In the genomic region with DNA sequence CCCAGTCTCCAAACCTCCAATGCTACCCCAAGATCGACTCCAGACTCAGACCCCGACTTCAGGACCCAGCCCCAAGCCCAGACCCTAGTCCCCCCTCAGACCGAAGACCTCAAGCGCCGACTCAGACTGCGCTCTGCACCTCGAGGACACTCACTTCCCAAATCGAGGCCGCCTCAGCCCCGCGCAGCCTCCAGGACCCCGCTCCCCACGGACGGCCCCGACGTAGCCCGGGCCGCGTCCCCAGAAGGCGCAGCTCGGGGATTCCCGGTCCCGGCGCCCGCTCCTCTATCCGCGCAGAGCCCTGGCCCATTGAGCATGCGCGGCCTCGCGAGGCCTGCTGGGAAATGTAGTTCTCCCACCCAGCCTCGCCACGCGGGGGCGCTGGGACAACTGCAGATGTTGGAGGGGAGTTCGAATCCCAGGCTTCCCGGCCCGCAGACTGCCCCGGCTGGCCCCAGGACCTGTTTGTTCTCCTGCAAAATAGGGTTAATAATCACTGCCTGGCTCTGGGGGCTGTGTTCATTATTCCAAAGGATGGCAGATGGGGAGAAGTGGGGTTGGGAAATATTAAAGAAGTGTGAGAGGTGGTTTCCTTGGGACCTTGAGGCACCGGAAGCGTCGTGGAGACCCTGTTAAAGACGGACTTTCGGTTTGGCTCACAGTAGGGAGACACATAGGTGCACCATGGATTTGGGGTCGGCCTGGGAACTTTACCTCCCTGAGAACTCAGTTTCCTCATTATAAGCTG, we compare ENCODE assay signal across 8 cellular contexts. TPM values are rescaled to one million over a fixed set of nuclear protein-coding genes. Genes with fewer than 3 reads are reported as not detected.
DNase-seq lines count a peak whose midpoint lies in the region; ATAC-seq and TF ChIP-seq lines count a peak whose summit lies in the region.

A gene with protein sequence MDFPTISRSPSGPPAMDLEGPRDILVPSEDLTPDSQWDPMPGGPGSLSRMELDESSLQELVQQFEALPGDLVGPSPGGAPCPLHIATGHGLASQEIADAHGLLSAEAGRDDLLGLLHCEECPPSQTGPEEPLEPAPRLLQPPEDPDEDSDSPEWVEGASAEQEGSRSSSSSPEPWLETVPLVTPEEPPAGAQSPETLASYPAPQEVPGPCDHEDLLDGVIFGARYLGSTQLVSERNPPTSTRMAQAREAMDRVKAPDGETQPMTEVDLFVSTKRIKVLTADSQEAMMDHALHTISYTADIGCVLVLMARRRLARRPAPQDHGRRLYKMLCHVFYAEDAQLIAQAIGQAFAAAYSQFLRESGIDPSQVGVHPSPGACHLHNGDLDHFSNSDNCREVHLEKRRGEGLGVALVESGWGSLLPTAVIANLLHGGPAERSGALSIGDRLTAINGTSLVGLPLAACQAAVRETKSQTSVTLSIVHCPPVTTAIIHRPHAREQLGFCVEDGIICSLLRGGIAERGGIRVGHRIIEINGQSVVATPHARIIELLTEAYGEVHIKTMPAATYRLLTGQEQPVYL (minus strand): TSS at position 311 of the 748 bp plus-strand sequence. CDS start 1,428 bp downstream, outside the sequence.

- intact Hi-C loops in HCT116 (cut with micrococcal nuclease): loop anchor here (1.0 to 5.0 kb wide), 2 partner anchors 33 to 61 kb away; no protein-coding TSS in a partner anchor
- intact Hi-C loops in testis (cut with DNase I; ENCODE audit: low total_unique reads): no loop called here

- H4K20me1 ChIP-seq in HCT116 (ENCODE audit: insufficient read depth) (no peaks in the 10 kb centered on the region), osteoblast (ENCODE audit: insufficient read depth, low read length) (no peaks in the 10 kb centered on the region)

- H3K9ac ChIP-seq in HCT116 (ENCODE audit: low read length): peak within 1 kb of the TSS; percentile 85

- H3K9me3 ChIP-seq in HCT116 (ENCODE audit: control insufficient read depth in 1 of 2, insufficient read depth in 1 of 2, low read depth in 1 of 2, low read length in 2 of 2) (no peaks in the 10 kb centered on the region), osteoblast (ENCODE audit: low read depth, low read length) (no peaks in the 10 kb centered on the region), testis (no peaks in the 10 kb centered on the region)

- DNase-seq in EH (ENCODE audit: low read depth) (peak; percentile 88), HCT116 (ENCODE audit: low read depth, low spot score) (peak; percentile 95), NCI-H1048 (lab: John Stamatoyannopoulos, UW) (peak; percentile 62), glomerular visceral epithelial cell (ENCODE audit: extremely low spot score) (peak; percentile 90), osteoblast (ENCODE audit: insufficient read length, low spot score, missing footprints) (peak; percentile 99), testis (peak; percentile 94)

- 5 to 6% methylated on average over 15 to 45 of the region's 45 CpGs for WGBS in testis, 2 donors

- H3K27ac ChIP-seq in HCT116 (ENCODE audit: low read depth, low read length): peak within 1 kb of the TSS; percentile 93
- peak within 1 kb of the TSS; percentile 99 for H3K27ac ChIP-seq in osteoblast (ENCODE audit: low read depth, low read length)
- peak within 1 kb of the TSS; percentile 98 for H3K27ac ChIP-seq in testis

- H3K4me1 ChIP-seq in HCT116 (ENCODE audit: control insufficient read depth in 1 of 2, insufficient read depth in 2 of 2, low read length in 2 of 2): peaks cover 6 to 14% of the 10 kb centered on the region in 2 experiments; a peak in 2 of 4 replicates
- peaks cover 14% of the 10 kb centered on the region for H3K4me1 ChIP-seq in osteoblast (ENCODE audit: insufficient read depth, low read length)
- peaks cover 9% of the 10 kb centered on the region for H3K4me1 ChIP-seq in testis

- ATAC-seq in HCT116 (peak; percentile 61), SK-N-SH treated with all-trans-retinoic acid at 6 μM for 48 hours (peak; percentile 67)

- TF ChIP-seq RAD21 in HCT116 (IDR thresholded peaks at IDR 0.05; ENCODE audit: low read depth): no peak

- H3K4me3 ChIP-seq in HCT116 (replicated peaks in 1 of 2; ENCODE audit: low read depth in 1 of 2, low read length in 2 of 2) (peak within 1 kb of the TSS; percentile 77 to 99), osteoblast (ENCODE audit: insufficient read depth, low read length) (peak within 1 kb of the TSS; percentile 96), testis (peak within 1 kb of the TSS; percentile 84 to 86)

- H3K4me2 ChIP-seq in HCT116 (ENCODE audit: low read length): peak within 1 kb of the TSS; percentile 86
- H3K4me2 ChIP-seq in osteoblast (ENCODE audit: insufficient read depth, low read length): peak within 1 kb of the TSS; percentile 95

- peak within 1 kb of the TSS; percentile 99 for H3K4me3 Mint-ChIP-seq in activated naive CD4-positive, alpha-beta T cell treated with anti-CD3 and anti-CD28 coated beads, Interleukin-2, amount 50 U/mL, for 24 hours

- H3K27ac Mint-ChIP-seq in activated naive CD4-positive, alpha-beta T cell treated with anti-CD3 and anti-CD28 coated beads, Interleukin-2, amount 50 U/mL, for 24 hours: peak within 1 kb of the TSS; percentile 100

- POLR2A ChIA-PET in HCT116 (lab: Charles Lee): interaction anchor here (0.7 to 2.2 kb wide), 12 partner anchors 9 to 485 kb away, joined by 3 to 10 read pairs (median 5); a partner anchor contains a TSS

- peaks cover 38% of the 10 kb centered on the region for H3K4me1 Mint-ChIP-seq in activated naive CD4-positive, alpha-beta T cell treated with anti-CD3 and anti-CD28 coated beads, Interleukin-2, amount 50 U/mL, for 24 hours

- H3K79me2 ChIP-seq in HCT116 (ENCODE audit: insufficient read depth, low read length) (peaks cover 32% of the 10 kb centered on the region), osteoblast (ENCODE audit: insufficient read depth, low read length) (peaks cover 29% of the 10 kb centered on the region)

- no peaks in the 10 kb centered on the region for H3K27me3 Mint-ChIP-seq in activated naive CD4-positive, alpha-beta T cell treated with anti-CD3 and anti-CD28 coated beads, Interleukin-2, amount 50 U/mL, for 24 hours

- CTCF ChIA-PET in HCT116 (lab: Charles Lee): interaction anchor here (1.2 to 2.4 kb wide), 10 partner anchors 15 to 447 kb away, joined by 3 to 20 read pairs (median 4); no protein-coding TSS in a partner anchor

- no peaks in the 10 kb centered on the region for H3K9me3 Mint-ChIP-seq in activated naive CD4-positive, alpha-beta T cell treated with anti-CD3 and anti-CD28 coated beads, Interleukin-2, amount 50 U/mL, for 24 hours

- RAD21 ChIA-PET in HCT116 (lab: Charles Lee; ENCODE audit: low non-redundant PET in 1 of 2, low total read pairs in 2 of 2, uncharacterized antibody in 2 of 2, unreplicated experiment in 2 of 2): interaction anchor here in 1 of 2 experiments (1.6 kb wide), 1 partner anchor 88 kb away, joined by 3 read pairs; no protein-coding TSS in a partner anchor

- H3K9me2 ChIP-seq in HCT116 (ENCODE audit: insufficient read depth): no peaks in the 10 kb centered on the region

- BruUV-seq in HCT116 (replicated peaks; lab: Mats Ljungman, UMichigan): no TSS peak

- H3K36me3 ChIP-seq in HCT116 (ENCODE audit: control insufficient read depth in 1 of 2, insufficient read depth in 2 of 2, low read length in 2 of 2) (peaks cover 2 to 14% of the 10 kb centered on the region in 2 experiments; a peak in 2 of 4 replicates), osteoblast (ENCODE audit: insufficient read depth, low read length) (peaks cover 18% of the 10 kb centered on the region), testis (ENCODE audit: low read depth, missing control alignments) (no peaks in the 10 kb centered on the region)

- H2AFZ ChIP-seq in HCT116 (ENCODE audit: low read depth, low read length, poor library complexity, severe bottlenecking) (peak within 1 kb of the TSS; percentile 62), osteoblast (ENCODE audit: low read length) (peak within 1 kb of the TSS; percentile 96)

- TF ChIP-seq POLR2A in HCT116 (IDR thresholded peaks at IDR 0.05; ENCODE audit: borderline replicate concordance, extremely low read depth, insufficient read depth, insufficient read length) (peak; percentile 54), testis (IDR thresholded peaks at IDR 0.05) (no peak)

- TF ChIP-seq CTCF in HCT116 (IDR thresholded peaks at IDR 0.05 in 2 of 3, conservative IDR thresholded peaks at IDR 0.05 in 1 of 3; ENCODE audit: borderline replicate concordance in 1 of 3, insufficient read depth in 1 of 3, low read depth in 2 of 3, low read length in 2 of 3): peak in 2 of 3 experiments; percentile 66 to 67; a peak in 5 of 6 replicates
- peak; percentile 64 for TF ChIP-seq CTCF in osteoblast (IDR thresholded peaks at IDR 0.05; ENCODE audit: extremely low read depth, low read depth, low read length)
- TF ChIP-seq CTCF in testis (IDR thresholded peaks at IDR 0.05): peak; percentile 80 to 89 (median 85)

- no peaks in the 10 kb centered on the region for H3K27me3 ChIP-seq in HCT116 (ENCODE audit: insufficient read depth, low read length)
- no peaks in the 10 kb centered on the region for H3K27me3 ChIP-seq in osteoblast (ENCODE audit: insufficient read depth, low read length)
- H3K27me3 ChIP-seq in testis: no peaks in the 10 kb centered on the region

- peaks cover 6% of the 10 kb centered on the region for H3K36me3 Mint-ChIP-seq in activated naive CD4-positive, alpha-beta T cell treated with anti-CD3 and anti-CD28 coated beads, Interleukin-2, amount 50 U/mL, for 24 hours

TF ChIP-seq in HCT116, 20 proteins besides CTCF, POLR2A, EP300 and RAD21 (continues in another document):
- no peak for TF ChIP-seq JUND (IDR thresholded peaks at IDR 0.05)
- TF ChIP-seq, protein P1, sequence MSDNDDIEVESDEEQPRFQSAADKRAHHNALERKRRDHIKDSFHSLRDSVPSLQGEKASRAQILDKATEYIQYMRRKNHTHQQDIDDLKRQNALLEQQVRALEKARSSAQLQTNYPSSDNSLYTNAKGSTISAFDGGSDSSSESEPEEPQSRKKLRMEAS (IDR thresholded peaks at IDR 0.05): peak; percentile 64; the same call in 1 of the 2 replicates

RNA-seq across cellular contexts. Expression of the gene that starts here (rescaled TPM):
- total RNA-seq in HCT116 (2021; ENCODE audit: unreplicated experiment) (29.5 TPM), osteoblast (22.4 and 24.2 TPM in 2 replicates), testis (10 to 100 TPM; 34.4 to 48.3 TPM)
- 21.5 and 25.0 TPM in 2 replicates for polyA plus RNA-seq in HCT116 (2012)
- 12.0 TPM for polyA plus RNA-seq in testis (ENCODE audit: insufficient read depth, low read depth, low replicate concordance)

Comparison
In these comparisons a context has a peak if more than half of its experiments do, and no peak if none do; other contexts are left out.
1. Peak in every context shown above with its lines: DNase-seq, ATAC-seq, H3K4me3 ChIP-seq and H3K27ac ChIP-seq.